ENCODE assay signal across 1 cellular context in the genomic region with DNA sequence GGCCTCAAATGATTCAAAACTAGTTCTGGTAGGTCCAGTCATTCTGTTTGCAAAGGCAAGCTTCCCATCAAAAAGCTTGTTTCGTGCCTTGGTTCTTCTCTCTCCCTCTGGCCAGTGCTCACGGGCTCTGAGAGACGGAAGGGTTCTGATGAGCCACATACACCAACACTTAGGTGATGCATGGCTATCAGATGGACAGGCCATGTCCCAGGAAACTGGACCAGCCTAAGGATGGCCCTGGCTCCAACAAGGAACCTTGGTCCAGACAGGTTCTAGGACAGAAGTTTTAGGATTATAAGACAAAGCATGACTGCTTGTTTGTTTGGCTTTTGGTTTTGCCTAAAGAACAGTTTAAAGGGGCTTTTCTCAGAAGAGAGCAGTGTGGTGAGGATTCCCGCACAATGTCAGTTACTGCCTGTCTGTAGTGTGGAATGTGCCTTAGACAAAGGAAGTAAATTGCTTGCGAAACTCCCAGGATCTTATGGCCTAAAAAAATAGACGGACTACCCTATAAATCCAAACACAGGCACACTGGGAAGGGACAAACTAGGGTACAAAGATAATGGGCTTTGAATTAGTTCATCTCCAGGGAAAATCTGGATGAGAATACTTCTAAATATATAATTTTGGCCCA.
A peak's percentile ranks its signal among the peaks of the same experiment; 100 is the strongest.
TF ChIP-seq lines count a peak whose summit lies in the region.

No MANE protein-coding gene starts in this region.

TF ChIP-seq in A549, 52 proteins besides CTCF, POLR2A, EP300 and RAD21:
- TF ChIP-seq CEBPB (IDR thresholded peaks at IDR 0.05) (0 out of 4 replicates have a peak, but pooled peaks of 1 of the 2 experiments have one; percentile 9), RFX5 (IDR thresholded peaks at IDR 0.05) (no peak)
TF ChIP-seq in A549: peak in this region for 1.
